ENCODE assay signal across 9 cellular contexts in the genomic region with DNA sequence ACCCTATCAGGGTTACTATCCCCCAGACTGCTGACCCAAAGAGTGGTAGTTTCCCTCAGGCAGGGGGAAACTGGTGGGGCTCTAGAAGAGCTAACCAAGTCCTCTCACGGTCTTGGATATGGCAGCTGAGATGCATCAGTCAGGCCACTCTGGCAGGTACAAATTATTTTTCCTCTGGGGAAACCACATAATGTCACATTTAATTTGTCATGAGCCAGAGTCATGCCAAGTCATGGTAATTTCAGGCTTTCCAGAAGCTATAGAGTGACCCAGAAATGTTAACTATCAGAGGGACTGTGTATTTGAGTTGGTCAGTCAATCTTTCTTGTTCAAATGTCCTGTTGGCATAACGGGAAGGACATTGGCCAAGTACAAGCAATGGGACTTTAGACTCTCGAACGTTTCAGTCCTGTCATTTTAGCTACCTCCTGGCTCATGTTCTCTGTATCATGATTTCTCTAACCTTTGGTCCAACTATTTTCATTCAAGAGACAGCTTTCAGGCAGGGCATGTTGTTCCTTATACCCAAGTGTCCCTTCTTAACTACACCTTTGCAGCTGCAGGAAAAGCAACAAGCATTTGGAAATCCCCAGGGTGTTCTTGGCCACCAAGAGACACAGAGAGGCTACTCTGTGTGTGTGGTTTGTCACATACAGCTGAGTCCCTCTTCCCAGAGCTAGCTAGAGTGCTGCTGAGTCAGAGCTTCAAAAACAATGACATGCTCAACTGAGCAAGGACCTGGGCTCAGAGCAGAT.
A peak's percentile ranks its signal among the peaks of the same experiment; 100 is the strongest.
DNase-seq lines count a peak whose midpoint lies in the region; ATAC-seq and TF ChIP-seq lines count a peak whose summit lies in the region.
"Had no signal": no experiment of that assay in that cellular context is flagged by ENCODE, and none has a peak within 500 bp of the region (broad histone marks: within the 10 kb centered on the region; RNA-seq: fewer than 3 reads in every experiment).

No MANE protein-coding gene starts in this region.

- H3K9me3 Mint-ChIP-seq in activated CD4-positive, alpha-beta T cell treated with anti-CD3 and anti-CD28 coated beads, Interleukin-2, amount 10 ng/mL, durations not matched to agents 24 days and 14 days, result no peaks in the 10 kb centered on the region
- no peaks in the 10 kb centered on the region for H3K9me3 Mint-ChIP-seq in activated T-helper 1 cell treated with anti-CD3 and anti-CD28 coated beads, Interleukin-12 subunit alpha, Interleukin-12 subunit beta, Interleukin-2, Interleukin-4 antibody, amounts not matched to agents 30 ng/mL and 10 ng/mL and 1 ng/mL, durations not matched to agents 14 hours and 24 hours and 36 hours
- H3K9me3 Mint-ChIP-seq in neural crest cell, result no peaks in the 10 kb centered on the region

- H3K27me3 Mint-ChIP-seq in activated CD4-positive, alpha-beta T cell treated with anti-CD3 and anti-CD28 coated beads, Interleukin-2, amount 10 ng/mL, durations not matched to agents 24 days and 14 days, result no peaks in the 10 kb centered on the region
- H3K27me3 Mint-ChIP-seq in activated T-helper 1 cell treated with anti-CD3 and anti-CD28 coated beads, Interleukin-12 subunit alpha, Interleukin-12 subunit beta, Interleukin-2, Interleukin-4 antibody, amounts not matched to agents 30 ng/mL and 10 ng/mL and 1 ng/mL, durations not matched to agents 14 hours and 24 hours and 36 hours (ENCODE audit: insufficient read depth), result no peaks in the 10 kb centered on the region
- H3K27me3 Mint-ChIP-seq in neural crest cell (ENCODE audit: low read depth), result no peaks in the 10 kb centered on the region
- H3K27me3 Mint-ChIP-seq: B cell had no signal

- TF ChIP-seq CTCF in neural crest cell (conservative IDR thresholded peaks at IDR 0.05), result no peak

- H3K4me1 Mint-ChIP-seq in activated CD4-positive, alpha-beta T cell treated with anti-CD3 and anti-CD28 coated beads, Interleukin-2, amount 10 ng/mL, durations not matched to agents 24 days and 14 days, result peaks cover 62% of the 10 kb centered on the region
- H3K4me1 Mint-ChIP-seq in activated T-helper 1 cell treated with anti-CD3 and anti-CD28 coated beads, Interleukin-12 subunit alpha, Interleukin-12 subunit beta, Interleukin-2, Interleukin-4 antibody, amounts not matched to agents 30 ng/mL and 10 ng/mL and 1 ng/mL, durations not matched to agents 14 hours and 24 hours and 36 hours (ENCODE audit: low read depth), result peaks cover 83% of the 10 kb centered on the region
- H3K4me1 Mint-ChIP-seq in neural crest cell, result no peaks in the 10 kb centered on the region

- H3K27ac Mint-ChIP-seq in activated CD4-positive, alpha-beta T cell treated with anti-CD3 and anti-CD28 coated beads, Interleukin-2, amount 10 ng/mL, durations not matched to agents 24 days and 14 days, result peak overlapping the region; percentile 74
- H3K27ac Mint-ChIP-seq in activated T-helper 1 cell treated with anti-CD3 and anti-CD28 coated beads, Interleukin-12 subunit alpha, Interleukin-12 subunit beta, Interleukin-2, Interleukin-4 antibody, amounts not matched to agents 30 ng/mL and 10 ng/mL and 1 ng/mL, durations not matched to agents 14 hours and 24 hours and 36 hours, result peak overlapping the region; percentile 61
- peak overlapping the region; percentile 82 for H3K27ac Mint-ChIP-seq in neural crest cell (ENCODE audit: unreplicated experiment)
- H3K27ac Mint-ChIP-seq: B cell had no signal

- intact Hi-C loops in activated CD4-positive, alpha-beta T cell treated with anti-CD3 and anti-CD28 coated beads, Interleukin-2, amount 10 ng/mL, durations not matched to agents 24 days and 14 days (cut with micrococcal nuclease), result loop anchor here (1.0 to 5.0 kb wide), 2 partner anchors 142 to 462 kb away; no protein-coding TSS in a partner anchor
- intact Hi-C loops in activated T-helper 1 cell treated with anti-CD3 and anti-CD28 coated beads, Interleukin-12 subunit alpha, Interleukin-12 subunit beta, Interleukin-2, Interleukin-4 antibody, amounts not matched to agents 30 ng/mL and 10 ng/mL and 1 ng/mL, durations not matched to agents 14 hours and 24 hours and 36 hours (cut with micrococcal nuclease), result loop anchor here (1.0 to 5.0 kb wide), 3 partner anchors 34 to 142 kb away; no protein-coding TSS in a partner anchor

- peaks cover 19% of the 10 kb centered on the region for H3K36me3 Mint-ChIP-seq in activated CD4-positive, alpha-beta T cell treated with anti-CD3 and anti-CD28 coated beads, Interleukin-2, amount 10 ng/mL, durations not matched to agents 24 days and 14 days (ENCODE audit: low read depth)
- H3K36me3 Mint-ChIP-seq in activated T-helper 1 cell treated with anti-CD3 and anti-CD28 coated beads, Interleukin-12 subunit alpha, Interleukin-12 subunit beta, Interleukin-2, Interleukin-4 antibody, amounts not matched to agents 30 ng/mL and 10 ng/mL and 1 ng/mL, durations not matched to agents 14 hours and 24 hours and 36 hours (ENCODE audit: low read depth), result peaks cover 28% of the 10 kb centered on the region
- H3K36me3 Mint-ChIP-seq in neural crest cell (ENCODE audit: low read depth), result peaks cover 16% of the 10 kb centered on the region

- peak overlapping the region; percentile 67 for H3K4me3 Mint-ChIP-seq in activated CD4-positive, alpha-beta T cell treated with anti-CD3 and anti-CD28 coated beads, Interleukin-2, amount 10 ng/mL, durations not matched to agents 24 days and 14 days
- H3K4me3 Mint-ChIP-seq in activated T-helper 1 cell treated with anti-CD3 and anti-CD28 coated beads, Interleukin-12 subunit alpha, Interleukin-12 subunit beta, Interleukin-2, Interleukin-4 antibody, amounts not matched to agents 30 ng/mL and 10 ng/mL and 1 ng/mL, durations not matched to agents 14 hours and 24 hours and 36 hours, result peak overlapping the region; percentile 66
- H3K4me3 Mint-ChIP-seq in neural crest cell, result no peak overlapping the region
- H3K4me3 Mint-ChIP-seq: B cell had no signal

- DNase-seq in activated CD4-positive, alpha-beta T cell treated with anti-CD3 and anti-CD28 coated beads, Interleukin-2, amount 10 ng/mL, durations not matched to agents 24 days and 14 days, result peak; percentile 82
- DNase-seq in activated CD4-positive, alpha-beta T cell treated with anti-CD3 and anti-CD28 coated beads, Interleukin-2, amount 50 U/mL, for 1 hour, result no peak
- DNase-seq in activated T-helper 1 cell treated with anti-CD3 and anti-CD28 coated beads, Interleukin-12 subunit alpha, Interleukin-12 subunit beta, Interleukin-2, Interleukin-4 antibody, amounts not matched to agents 30 ng/mL and 10 ng/mL and 1 ng/mL, durations not matched to agents 14 hours and 24 hours and 36 hours (ENCODE audit: low spot score), result peak; percentile 54
- DNase-seq in neural crest cell (ENCODE audit: low read depth, low spot score) (no peak), NCI-H1092 (lab: John Stamatoyannopoulos, UW) (no peak), activated gamma-delta T cell treated with Interleukin-2 at 50 U/mL for 16 hours (no peak)
- no peak for DNase-seq in central memory CD4-positive, alpha-beta T cell

- peak; percentile 45 for ATAC-seq in HG02938 (IDR thresholded peaks at IDR 0.05; ENCODE audit: unreplicated experiment)

Comparison
In these comparisons a context has a peak if more than half of its experiments do, and no peak if none do; other contexts are left out.
1. DNase-seq: peak in activated CD4-positive, alpha-beta T cell treated with anti-CD3 and anti-CD28 coated beads, Interleukin-2, amount 10 ng/mL, durations not matched to agents 24 days and 14 days (single experiment) and activated T-helper 1 cell treated with anti-CD3 and anti-CD28 coated beads, Interleukin-12 subunit alpha, Interleukin-12 subunit beta, Interleukin-2, Interleukin-4 antibody, amounts not matched to agents 30 ng/mL and 10 ng/mL and 1 ng/mL, durations not matched to agents 14 hours and 24 hours and 36 hours (single experiment); none in activated CD4-positive, alpha-beta T cell treated with anti-CD3 and anti-CD28 coated beads, Interleukin-2, amount 50 U/mL, for 1 hour (single experiment), neural crest cell (single experiment), NCI-H1092 (single experiment), central memory CD4-positive, alpha-beta T cell (single experiment) and activated gamma-delta T cell treated with Interleukin-2 at 50 U/mL for 16 hours (single experiment).
2. Peak in every context shown above with its lines, with median percentiles within 50 percentile points of each other: H3K27ac Mint-ChIP-seq.